ENCODE assay signal across 34 cellular contexts in the genomic region with DNA sequence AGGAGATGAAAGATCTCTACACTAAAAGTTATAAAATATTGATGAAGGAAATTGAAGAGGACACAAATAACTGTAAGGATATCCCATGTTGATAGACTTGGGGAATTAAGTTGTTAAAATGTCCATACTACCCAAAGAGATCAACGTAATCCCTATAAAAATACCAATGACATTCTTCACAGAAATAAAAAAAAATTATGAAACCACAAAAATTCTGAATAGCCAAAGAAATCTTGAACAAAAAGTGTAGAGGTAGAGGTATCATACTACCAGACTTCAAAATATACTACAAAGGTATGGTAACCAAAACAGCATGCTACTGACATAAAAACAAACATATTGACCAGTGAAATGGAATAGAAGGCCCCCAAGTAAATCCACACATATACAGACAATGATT.
"Had no signal": no experiment of that assay in that cellular context is flagged by ENCODE, and none has a peak within 500 bp of the region (broad histone marks: within the 10 kb centered on the region; RNA-seq: fewer than 3 reads in every experiment).

No MANE protein-coding gene starts in this region.

- H3K4me3 ChIP-seq: body of pancreas, breast epithelium, PC-9 had no signal

- H3K4me1 ChIP-seq: breast epithelium had no signal

- H3K36me3 ChIP-seq: breast epithelium had no signal

- H3K4me2 ChIP-seq: PC-9 had no signal

- ATAC-seq: activated CD8-positive, alpha-beta memory T cell treated with anti-CD3 and anti-CD28 coated beads, Interleukin-2, amount 10 ng/mL, durations not matched to agents 7 days and 5 days; body of pancreas had no signal

- DNase-seq: activated B cell treated with CpG ODN at 0.5 μM for 24 hours; activated CD4-positive, alpha-beta memory T cell treated with anti-CD3 and anti-CD28 coated beads, Interleukin-2, amount 10 ng/mL, durations not matched to agents 7 days and 5 days; activated CD4-positive, alpha-beta T cell treated with anti-CD3 and anti-CD28 coated beads for 4 hours; activated CD4-positive, alpha-beta T cell treated with anti-CD3 and anti-CD28 coated beads, Interleukin-2, amount 50 U/mL, for 1 hour; activated CD4-positive, CD25-positive, alpha-beta regulatory T cell treated with anti-CD3 and anti-CD28 coated beads, Interleukin-2, amount 50 U/mL, for 72 hours; activated CD8-positive, alpha-beta memory T cell treated with anti-CD3 and anti-CD28 coated beads for 24 hours; activated CD8-positive, alpha-beta memory T cell treated with anti-CD3 and anti-CD28 coated beads, Interleukin-2, amount 10 ng/mL, durations not matched to agents 7 days and 5 days; activated CD8-positive, alpha-beta memory T cell treated with anti-CD3 and anti-CD28 coated beads, Interleukin-2, amount 50 U/mL, for 48 hours; activated effector memory CD4-positive, alpha-beta T cell treated with Interleukin-2 at 50 U/mL for 16 hours; activated naive CD4-positive, alpha-beta T cell; activated naive CD4-positive, alpha-beta T cell treated with anti-CD3 and anti-CD28 coated beads, Interleukin-2, amount 50 U/mL, for 16 hours; activated naive CD8-positive, alpha-beta T cell treated with anti-CD3 and anti-CD28 coated beads, Interleukin-2, amount 10 ng/mL, durations not matched to agents 7 days and 5 days; activated T-cell treated with anti-CD3 and anti-CD28 coated beads, Interleukin-2, amount 50 U/mL, for 48 hours; amygdala; body of pancreas; NCI-H1048; NCI-H1105 treated with DMSO at 0.1 percent for 48 hours; NCI-H1436; NCI-H1694; NCI-H1930; NCI-H2081 treated with DMSO at 0.1 percent for 48 hours; NCI-H345; NCI-H524 treated with DMSO at 0.1 percent for 48 hours; NK-92 treated with Interleukin-12 subunit alpha and Interleukin-12 subunit beta, amount 100 ng/mL, for 24 hours; PC-9; Right ventricle myocardium superior; T-helper 1 cell; T-helper 2 cell; T-helper 9 cell had no signal

- H3K27me3 ChIP-seq: body of pancreas, breast epithelium had no signal

- H3K9me3 ChIP-seq: body of pancreas, breast epithelium had no signal

- H3K27ac ChIP-seq: body of pancreas, breast epithelium, PC-9, RWPE1, VCaP had no signal

- H2AFZ ChIP-seq: PC-9 had no signal

- FAIRE-seq: astrocyte, RCC 7860 had no signal
